In genomic region chr2:135531231-135532197, GRCh38 we compare ENCODE assay signal across 8 cellular contexts. TPM values are rescaled to one million over a fixed set of nuclear protein-coding genes. Genes with fewer than 3 reads are reported as not detected.
DNase-seq lines count a peak whose midpoint lies in the region; ATAC-seq and TF ChIP-seq lines count a peak whose summit lies in the region.

R3HDM1 (plus strand) TSS chr2:135531484; CDS start chr2:135604846, 73,362 bp downstream.

- H3K4me3 ChIP-seq in colonic mucosa: peak within 1 kb of the TSS; percentile 78

- no peak within 1 kb of the TSS for H3K27ac Mint-ChIP-seq in activated CD4-positive, alpha-beta T cell treated with anti-CD3 and anti-CD28 coated beads, Interleukin-2, amount 10 ng/mL, durations not matched to agents 24 days and 14 days

- peaks cover 6% of the 10 kb centered on the region for H3K36me3 Mint-ChIP-seq in activated CD4-positive, alpha-beta T cell treated with anti-CD3 and anti-CD28 coated beads, Interleukin-2, amount 10 ng/mL, durations not matched to agents 24 days and 14 days (ENCODE audit: low read depth)

- ATAC-seq in GM19324 (IDR thresholded peaks at IDR 0.05; ENCODE audit: low FRiP score, unreplicated experiment) (peak; percentile 84), HG03469 (IDR thresholded peaks at IDR 0.05; ENCODE audit: unreplicated experiment) (peak; percentile 74)

- DNase-seq in C1 segment of cervical spinal cord (lab: John Stamatoyannopoulos, UW) (peak; percentile 77 to 99 (median 96)), NCI-H526 treated with DMSO at 0.1 percent for 48 hours (lab: John Stamatoyannopoulos, UW) (peak; percentile 98), colonic mucosa (peak; percentile 99)
- peak; percentile 97 for DNase-seq in activated CD4-positive, alpha-beta T cell treated with anti-CD3 and anti-CD28 coated beads, Interleukin-2, amount 10 ng/mL, durations not matched to agents 24 days and 14 days
- peak; percentile 78 to 95 for DNase-seq in stimulated activated CD4-positive, alpha-beta T cell treated with anti-CD3 and anti-CD28 coated beads, Interleukin-1b, Interleukin-23, amount 100 ng/mL, for 4 hours (ENCODE audit: low read depth in 2 of 2)

- no peaks in the 10 kb centered on the region for H3K27me3 ChIP-seq in colonic mucosa
- no peaks in the 10 kb centered on the region for H3K27me3 ChIP-seq in layer of hippocampus (ENCODE audit: control insufficient read depth, insufficient read depth, low read length)

- TF ChIP-seq CTCF in colonic mucosa (IDR thresholded peaks at IDR 0.05): no peak

- no peaks in the 10 kb centered on the region for H3K9me3 ChIP-seq in colonic mucosa

- H3K9me3 Mint-ChIP-seq in activated CD4-positive, alpha-beta T cell treated with anti-CD3 and anti-CD28 coated beads, Interleukin-2, amount 10 ng/mL, durations not matched to agents 24 days and 14 days: no peaks in the 10 kb centered on the region

- peaks cover 29% of the 10 kb centered on the region for H3K4me1 Mint-ChIP-seq in activated CD4-positive, alpha-beta T cell treated with anti-CD3 and anti-CD28 coated beads, Interleukin-2, amount 10 ng/mL, durations not matched to agents 24 days and 14 days

- H3K36me3 ChIP-seq in colonic mucosa: no peaks in the 10 kb centered on the region

- H3K4me1 ChIP-seq in colonic mucosa: peaks cover 8% of the 10 kb centered on the region

- H3K27ac ChIP-seq in colonic mucosa (peak within 1 kb of the TSS; percentile 90), layer of hippocampus (ENCODE audit: low read depth, low read length) (peak within 1 kb of the TSS; percentile 98)

- H3K27me3 Mint-ChIP-seq in activated CD4-positive, alpha-beta T cell treated with anti-CD3 and anti-CD28 coated beads, Interleukin-2, amount 10 ng/mL, durations not matched to agents 24 days and 14 days: no peaks in the 10 kb centered on the region

- H3K4me3 Mint-ChIP-seq in activated CD4-positive, alpha-beta T cell treated with anti-CD3 and anti-CD28 coated beads, Interleukin-2, amount 10 ng/mL, durations not matched to agents 24 days and 14 days: no peak within 1 kb of the TSS

- intact Hi-C loops in activated CD4-positive, alpha-beta T cell treated with anti-CD3 and anti-CD28 coated beads, Interleukin-2, amount 10 ng/mL, durations not matched to agents 24 days and 14 days (cut with micrococcal nuclease): loop anchor here (1.0 to 10.0 kb wide), 11 partner anchors 127 to 851 kb away; partner anchors contain the start of genes CCNT2, CXCR4, DARS1 and MCM6
- intact Hi-C loops in colonic mucosa (cut with DNase I): no loop called here

- H3K9ac ChIP-seq in colonic mucosa (ENCODE audit: low read depth in 2 of 2, low read length in 2 of 2): peak within 1 kb of the TSS; percentile 75 to 84

RNA-seq across cellular contexts. Expression of gene R3HDM1, which starts in this region (rescaled TPM):
- 65.8 and 78.3 TPM in 2 replicates for total RNA-seq in activated CD4-positive, alpha-beta T cell treated with anti-CD3 and anti-CD28 coated beads, Interleukin-2, amount 10 ng/mL, durations not matched to agents 24 days and 14 days
- 10 to 100 TPM; 22.7 to 34.2 TPM for total RNA-seq in colonic mucosa

Comparison
In these comparisons a context has a peak if more than half of its experiments do, and no peak if none do; other contexts are left out.
1. Peak in every context shown above with its lines: DNase-seq, ATAC-seq, H3K4me3 ChIP-seq and H3K27ac ChIP-seq.